8 cellular contexts compared by ENCODE assay signal in the genomic region with DNA sequence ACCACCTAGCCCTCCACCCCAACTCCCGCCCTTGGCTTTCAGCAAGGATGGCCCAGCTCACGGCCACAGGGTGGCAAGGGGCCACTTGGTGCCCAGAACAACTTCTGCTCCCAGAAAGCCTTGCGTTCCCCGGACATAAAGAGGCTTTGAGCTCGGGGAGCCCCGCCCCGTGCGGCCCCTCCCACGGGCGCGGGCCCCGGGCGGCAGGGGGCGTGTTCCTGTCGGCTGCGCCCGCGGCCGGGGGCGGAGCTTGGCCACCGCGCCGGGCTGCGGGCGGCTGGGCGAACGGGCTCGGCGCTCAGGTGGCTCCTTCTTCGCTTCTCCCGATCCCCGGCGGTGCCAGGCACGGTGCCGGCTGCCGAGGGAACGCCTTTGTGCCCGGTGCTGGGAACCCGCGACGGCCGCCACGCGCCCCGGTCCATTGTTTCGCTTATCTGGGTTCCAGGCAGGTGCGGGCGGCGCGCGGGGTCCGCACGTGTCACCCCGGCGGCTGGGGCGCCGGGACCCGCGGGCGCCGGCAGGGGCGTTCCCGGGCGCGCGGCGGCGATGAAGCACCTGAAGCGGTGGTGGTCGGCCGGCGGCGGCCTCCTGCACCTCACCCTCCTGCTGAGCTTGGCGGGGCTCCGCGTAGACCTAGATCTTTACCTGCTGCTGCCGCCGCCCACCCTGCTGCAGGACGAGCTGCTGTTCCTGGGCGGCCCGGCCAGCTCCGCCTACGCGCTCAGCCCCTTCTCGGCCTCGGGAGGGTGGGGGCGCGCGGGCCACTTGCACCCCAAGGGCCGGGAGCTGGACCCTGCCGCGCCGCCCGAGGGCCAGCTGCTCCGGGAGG. TPM values are rescaled to one million over a fixed set of nuclear protein-coding genes. Genes with fewer than 3 reads are reported as not detected.
A peak's percentile ranks its signal among the peaks of the same experiment; 100 is the strongest.
DNase-seq lines count a peak whose midpoint lies in the region; ATAC-seq, FAIRE-seq and TF ChIP-seq lines count a peak whose summit lies in the region.

A gene with protein sequence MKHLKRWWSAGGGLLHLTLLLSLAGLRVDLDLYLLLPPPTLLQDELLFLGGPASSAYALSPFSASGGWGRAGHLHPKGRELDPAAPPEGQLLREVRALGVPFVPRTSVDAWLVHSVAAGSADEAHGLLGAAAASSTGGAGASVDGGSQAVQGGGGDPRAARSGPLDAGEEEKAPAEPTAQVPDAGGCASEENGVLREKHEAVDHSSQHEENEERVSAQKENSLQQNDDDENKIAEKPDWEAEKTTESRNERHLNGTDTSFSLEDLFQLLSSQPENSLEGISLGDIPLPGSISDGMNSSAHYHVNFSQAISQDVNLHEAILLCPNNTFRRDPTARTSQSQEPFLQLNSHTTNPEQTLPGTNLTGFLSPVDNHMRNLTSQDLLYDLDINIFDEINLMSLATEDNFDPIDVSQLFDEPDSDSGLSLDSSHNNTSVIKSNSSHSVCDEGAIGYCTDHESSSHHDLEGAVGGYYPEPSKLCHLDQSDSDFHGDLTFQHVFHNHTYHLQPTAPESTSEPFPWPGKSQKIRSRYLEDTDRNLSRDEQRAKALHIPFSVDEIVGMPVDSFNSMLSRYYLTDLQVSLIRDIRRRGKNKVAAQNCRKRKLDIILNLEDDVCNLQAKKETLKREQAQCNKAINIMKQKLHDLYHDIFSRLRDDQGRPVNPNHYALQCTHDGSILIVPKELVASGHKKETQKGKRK (plus strand): TSS at position 246 of the 829 bp plus-strand sequence. CDS start 301 bp downstream, at position 547.

- no peak for FAIRE-seq in H54 (lab: Jason Lieb, UNC)

- H3K79me2 ChIP-seq in parathyroid adenoma: no peaks in the 10 kb centered on the region

- peak; percentile 79 for ATAC-seq in SK-N-SH treated with all-trans-retinoic acid at 6 μM for 48 hours
- ATAC-seq in Right ventricle myocardium inferior: peak; percentile 78

- H3K4me1 ChIP-seq in parathyroid adenoma (no peaks in the 10 kb centered on the region), tibial nerve (peaks cover 0 to 37% (median 18%) of the 10 kb centered on the region in 4 donors)

- H3K27me3 ChIP-seq in parathyroid adenoma (ENCODE audit: control insufficient read depth, insufficient read depth, low read length) (no peaks in the 10 kb centered on the region), tibial nerve (peaks cover 0 to 8% of the 10 kb centered on the region in 2 donors)

- H3K9me3 ChIP-seq in parathyroid adenoma (ENCODE audit: control insufficient read depth, low read length) (no peaks in the 10 kb centered on the region), tibial nerve (no peaks in the 10 kb centered on the region)

- H2AFZ ChIP-seq in parathyroid adenoma: no peak within 1 kb of the TSS

- intact Hi-C loops in Right ventricle myocardium inferior (cut with DNase I): no loop called here

- H3K4me3 ChIP-seq in parathyroid adenoma (ENCODE audit: low read depth, low read length) (peak within 1 kb of the TSS; percentile 31), tibial nerve (peak within 1 kb of the TSS; percentile 48 to 68 (median 55))

- no peak for TF ChIP-seq CTCF in parathyroid adenoma (IDR thresholded peaks at IDR 0.05)
- peak; percentile 7 to 39 (median 29) for TF ChIP-seq CTCF in tibial nerve (IDR thresholded peaks at IDR 0.05)

- H3K9ac ChIP-seq in parathyroid adenoma: no peak within 1 kb of the TSS

- peak within 1 kb of the TSS; percentile 65 for H3K4me2 ChIP-seq in parathyroid adenoma (ENCODE audit: low read length)

- H3K27ac ChIP-seq in parathyroid adenoma: no peak within 1 kb of the TSS
- H3K27ac ChIP-seq in tibial nerve: peak within 1 kb of the TSS in 3 of 4 donors; percentile 36 to 62 (median 59)

- no peaks in the 10 kb centered on the region for H3K36me3 ChIP-seq in parathyroid adenoma (ENCODE audit: control insufficient read depth, insufficient read depth, low read length)
- no peaks in the 10 kb centered on the region for H3K36me3 ChIP-seq in tibial nerve

- TF ChIP-seq EP300 in tibial nerve (IDR thresholded peaks at IDR 0.05): peak in 1 of 2 donors; percentile 27

- peak; percentile 51 for TF ChIP-seq POLR2A in H54 (IDR thresholded peaks at IDR 0.05; ENCODE audit: low read depth, low read length)
- peak in 1 of 2 donors; percentile 36 for TF ChIP-seq POLR2A in tibial nerve (IDR thresholded peaks at IDR 0.05)

- 1% methylated on average over 46 to 61 of the region's 95 CpGs for WGBS in tibial nerve, 2 donors

- DNase-seq in GDM1 (lab: John Stamatoyannopoulos, UW) (peak; percentile 78), H54 (ENCODE audit: insufficient read length, low spot score) (peak; percentile 96), M059J (ENCODE audit: low read depth) (peak; percentile 81), Right ventricle myocardium inferior (ENCODE audit: missing footprints) (peak; percentile 91), tibial nerve (ENCODE audit: low spot score in 2 of 2) (peak; percentile 39 to 47)
- peak; percentile 83 for DNase-seq in activated naive CD4-positive, alpha-beta T cell treated with anti-CD3 and anti-CD28 coated beads, Interleukin-2, amount 50 U/mL, for 16 hours

TF ChIP-seq in SK-N-SH treated with all-trans-retinoic acid at 6 μM for 48 hours, 23 proteins besides CTCF, POLR2A, EP300 and RAD21:
- no peak for TF ChIP-seq TOX (CRISPR knock-in tag; IDR thresholded peaks at IDR 0.05; ENCODE audit: borderline replicate concordance)
- no peak for TF ChIP-seq ARNTL (CRISPR knock-in tag; IDR thresholded peaks at IDR 0.05; ENCODE audit: borderline replicate concordance, low read depth)
- TF ChIP-seq RARB (CRISPR knock-in tag; IDR thresholded peaks at IDR 0.05): no peak
- no peak for TF ChIP-seq ZC3H10 (CRISPR knock-in tag; IDR thresholded peaks at IDR 0.05)
- no peak for TF ChIP-seq ZNF70 (CRISPR knock-in tag; IDR thresholded peaks at IDR 0.05)

RNA-seq across cellular contexts. Expression of the gene that starts here (rescaled TPM):
- total RNA-seq in M059J (2014; rRNA removed; shearing (Covaris generic)): 38.2 and 51.3 TPM in 2 replicates
- 1.4 TPM for total RNA-seq in Right ventricle myocardium inferior
- 1 to 10 TPM; 2.7 to 6.5 (median 5.1) TPM for total RNA-seq in tibial nerve

Comparison
In these comparisons a context has a peak if more than half of its experiments do, and no peak if none do; other contexts are left out.
1. DNase-seq: peak in every context shown above with its lines; median percentile 96 in H54; 91 in Right ventricle myocardium inferior; 83 in activated naive CD4-positive, alpha-beta T cell treated with anti-CD3 and anti-CD28 coated beads, Interleukin-2, amount 50 U/mL, for 16 hours; 81 in M059J; 78 in GDM1; 43 in tibial nerve.